In genomic region chr20:43666376-43667328, GRCh38 we compare ENCODE assay signal across 8 cellular contexts. TPM values are rescaled to one million over a fixed set of nuclear protein-coding genes. Genes with fewer than 3 reads are reported as not detected.
DNase-seq lines count a peak whose midpoint lies in the region; ATAC-seq and TF ChIP-seq lines count a peak whose summit lies in the region.

Gene MYBL2, plus strand, starts transcription at chr20:43667114. Its CDS starts 170 bp downstream, at chr20:43667284.

- DNase-seq in CD14-positive monocyte (ENCODE audit: low spot score) (no peak), NCI-H82 (lab: John Stamatoyannopoulos, UW) (peak; percentile 84), naive B cell (peak; percentile 83), suprapubic skin (ENCODE audit: low spot score in 2 of 2) (no peak)
- peak; percentile 11 to 47 for DNase-seq in activated CD8-positive, alpha-beta memory T cell treated with anti-CD3 and anti-CD28 coated beads for 1 hour (ENCODE audit: extremely low read depth in 1 of 2, low read depth in 1 of 2)

- peaks cover 33% of the 10 kb centered on the region for H3K27me3 ChIP-seq in suprapubic skin

- TF ChIP-seq CTCF in CD14-positive monocyte (IDR thresholded peaks at IDR 0.05) (no peak), suprapubic skin (IDR thresholded peaks at IDR 0.05) (no peak)

- peak within 1 kb of the TSS in 1 of 7 donors; percentile 71 for H3K27ac Mint-ChIP-seq in CD14-positive monocyte
- peak within 1 kb of the TSS; percentile 66 to 97 (median 91) for H3K27ac Mint-ChIP-seq in naive B cell

- no peaks in the 10 kb centered on the region for H3K36me3 ChIP-seq in suprapubic skin

- 29% methylated on average over 27 of the region's 90 CpGs for WGBS in suprapubic skin

- no peaks in the 10 kb centered on the region for H3K9me3 ChIP-seq in suprapubic skin

- in situ Hi-C loops in endometrial microvascular endothelial cells (cut with HindIII; ENCODE audit: inconsistent ontology term, low pct_unique_long_range_greater_than_20kb, low sequenced_read_pairs): no loop called here

- H3K4me3 ChIP-seq in suprapubic skin: peak within 1 kb of the TSS; percentile 51

- H3K4me1 ChIP-seq in suprapubic skin: peaks cover 16% of the 10 kb centered on the region

- H3K4me3 Mint-ChIP-seq in CD14-positive monocyte (peak within 1 kb of the TSS; percentile 67 to 85), naive B cell (peak within 1 kb of the TSS; percentile 75 to 94 (median 83))

- H3K4me1 Mint-ChIP-seq in CD14-positive monocyte (peaks cover 21% of the 10 kb centered on the region), naive B cell (peaks cover 0 to 45% (median 5%) of the 10 kb centered on the region in 3 donors)

- intact Hi-C loops in CD14-positive monocyte (cut with micrococcal nuclease): loop anchor here in 1 of 2 donors (5.0 kb wide), 1 partner anchor 209 kb away; the partner anchor contains the start of gene SRSF6

- H3K27ac ChIP-seq in suprapubic skin: no peak within 1 kb of the TSS

- H3K27me3 Mint-ChIP-seq in CD14-positive monocyte (ENCODE audit: low read depth in 3 of 3): peaks cover 10 to 29% (median 22%) of the 10 kb centered on the region in 3 donors
- no peaks in the 10 kb centered on the region for H3K27me3 Mint-ChIP-seq in naive B cell

- H3K36me3 Mint-ChIP-seq in CD14-positive monocyte (no peaks in the 10 kb centered on the region), naive B cell (no peaks in the 10 kb centered on the region)

- no peak for TF ChIP-seq EP300 in suprapubic skin (IDR thresholded peaks at IDR 0.05)

- ATAC-seq in HG03432 (IDR thresholded peaks at IDR 0.05; ENCODE audit: unreplicated experiment) (peak; percentile 84), naive B cell (ENCODE audit: low read depth in 2 of 2) (peak; percentile 93 to 94)

- TF ChIP-seq POLR2A in GM19099 (IDR thresholded peaks at IDR 0.05; ENCODE audit: extremely low read depth, insufficient read length, low read depth) (peak; percentile 89), suprapubic skin (IDR thresholded peaks at IDR 0.05) (no peak)

- H3K9me3 Mint-ChIP-seq in CD14-positive monocyte (no peaks in the 10 kb centered on the region), naive B cell (no peaks in the 10 kb centered on the region)

RNA-seq across cellular contexts. Expression of gene MYBL2, which starts in this region (rescaled TPM):
- polyA plus RNA-seq in CD14-positive monocyte: under 1 TPM; 0.08 to 0.10 TPM
- total RNA-seq in endometrial microvascular endothelial cells (ENCODE audit: inconsistent ontology term): 61.6 TPM
- 10 to 100 TPM in 3 of 6 donors, 1 to 10 TPM in 3; 2.3 to 65.0 (median 26.6) TPM for polyA plus RNA-seq in naive B cell (ENCODE audit: low read depth in 6 of 6)
- total RNA-seq in suprapubic skin: 1 to 10 TPM in 3 of 4 donors, under 1 TPM in 1; 0.97 to 1.7 (median 1.2) TPM

Comparison
In these comparisons a context has a peak if more than half of its experiments do, and no peak if none do; other contexts are left out.
1. RNA of gene MYBL2 (total RNA-seq): 61.6 TPM in endometrial microvascular endothelial cells (single experiment); 0.97 to 1.7 TPM in suprapubic skin; every median in the first group is over 10 times any median in the second.
2. DNase-seq: peak in NCI-H82 (single experiment), activated CD8-positive, alpha-beta memory T cell treated with anti-CD3 and anti-CD28 coated beads for 1 hour (2 of 2) and naive B cell (single experiment); none in CD14-positive monocyte (single experiment) and suprapubic skin (0 of 2).